ENCODE assay signal across 1 cellular context in the genomic region with DNA sequence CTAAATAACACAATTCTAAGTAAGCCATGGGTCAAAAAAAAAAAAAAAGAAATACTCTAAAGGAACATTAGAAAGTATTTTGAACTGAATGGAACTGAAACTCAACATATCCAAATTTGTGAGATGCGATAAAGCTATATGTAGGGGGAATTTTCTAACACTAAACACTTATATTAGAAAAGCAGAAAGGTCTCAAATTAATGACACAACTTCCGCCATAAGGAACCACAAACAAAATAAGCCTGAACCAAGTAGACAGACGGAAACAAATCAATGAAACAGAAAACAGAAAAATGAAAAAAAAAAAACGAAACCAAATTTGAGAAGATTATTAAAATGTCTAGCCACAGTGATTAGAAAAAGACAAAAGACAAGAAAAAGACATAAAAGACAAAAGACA.
TF ChIP-seq lines count a peak whose summit lies in the region.

No MANE protein-coding gene starts in this region.

TF ChIP-seq in GM12878, 131 proteins besides CTCF, POLR2A, EP300 and RAD21 (continued from another document):
- TF ChIP-seq SKIL (IDR thresholded peaks at IDR 0.05; ENCODE audit: low read depth, poor library complexity, severe bottlenecking): no peak
- no peak for TF ChIP-seq JUND (IDR thresholded peaks at IDR 0.05; ENCODE audit: low read depth, low read length)
- no peak for TF ChIP-seq SMC3 (IDR thresholded peaks at IDR 0.05; ENCODE audit: borderline replicate concordance, low read length)
- TF ChIP-seq KAT2A (conservative IDR thresholded peaks at IDR 0.05; ENCODE audit: control insufficient read depth, low read depth, low read length): no peak
- TF ChIP-seq JUNB (IDR thresholded peaks at IDR 0.05): no peak
- TF ChIP-seq ZNF384 (IDR thresholded peaks at IDR 0.05; ENCODE audit: borderline replicate concordance, low read depth, low read length): peak; percentile 65; the same call in 1 of the 2 replicates
- TF ChIP-seq IRF5 (IDR thresholded peaks at IDR 0.05; ENCODE audit: borderline replicate concordance): no peak
- TF ChIP-seq CHD2 (IDR thresholded peaks at IDR 0.05; ENCODE audit: borderline replicate concordance, low read depth, low read length): no peak
- no peak for TF ChIP-seq CEBPZ (IDR thresholded peaks at IDR 0.05; ENCODE audit: low read depth, low read length)
- TF ChIP-seq RCOR1 (conservative IDR thresholded peaks at IDR 0.05; ENCODE audit: low read depth, low read length): no peak
- TF ChIP-seq SUZ12 (IDR thresholded peaks at IDR 0.05; ENCODE audit: unreplicated experiment): no peak
- no peak for TF ChIP-seq MYB (IDR thresholded peaks at IDR 0.05; ENCODE audit: borderline replicate concordance, low read depth, low read length)
- TF ChIP-seq TBL1XR1 (IDR thresholded peaks at IDR 0.05; ENCODE audit: low read depth, low read length): no peak
- peak; percentile 53 for TF ChIP-seq ATF7 (IDR thresholded peaks at IDR 0.05; ENCODE audit: low read depth)
- TF ChIP-seq, protein P1, sequence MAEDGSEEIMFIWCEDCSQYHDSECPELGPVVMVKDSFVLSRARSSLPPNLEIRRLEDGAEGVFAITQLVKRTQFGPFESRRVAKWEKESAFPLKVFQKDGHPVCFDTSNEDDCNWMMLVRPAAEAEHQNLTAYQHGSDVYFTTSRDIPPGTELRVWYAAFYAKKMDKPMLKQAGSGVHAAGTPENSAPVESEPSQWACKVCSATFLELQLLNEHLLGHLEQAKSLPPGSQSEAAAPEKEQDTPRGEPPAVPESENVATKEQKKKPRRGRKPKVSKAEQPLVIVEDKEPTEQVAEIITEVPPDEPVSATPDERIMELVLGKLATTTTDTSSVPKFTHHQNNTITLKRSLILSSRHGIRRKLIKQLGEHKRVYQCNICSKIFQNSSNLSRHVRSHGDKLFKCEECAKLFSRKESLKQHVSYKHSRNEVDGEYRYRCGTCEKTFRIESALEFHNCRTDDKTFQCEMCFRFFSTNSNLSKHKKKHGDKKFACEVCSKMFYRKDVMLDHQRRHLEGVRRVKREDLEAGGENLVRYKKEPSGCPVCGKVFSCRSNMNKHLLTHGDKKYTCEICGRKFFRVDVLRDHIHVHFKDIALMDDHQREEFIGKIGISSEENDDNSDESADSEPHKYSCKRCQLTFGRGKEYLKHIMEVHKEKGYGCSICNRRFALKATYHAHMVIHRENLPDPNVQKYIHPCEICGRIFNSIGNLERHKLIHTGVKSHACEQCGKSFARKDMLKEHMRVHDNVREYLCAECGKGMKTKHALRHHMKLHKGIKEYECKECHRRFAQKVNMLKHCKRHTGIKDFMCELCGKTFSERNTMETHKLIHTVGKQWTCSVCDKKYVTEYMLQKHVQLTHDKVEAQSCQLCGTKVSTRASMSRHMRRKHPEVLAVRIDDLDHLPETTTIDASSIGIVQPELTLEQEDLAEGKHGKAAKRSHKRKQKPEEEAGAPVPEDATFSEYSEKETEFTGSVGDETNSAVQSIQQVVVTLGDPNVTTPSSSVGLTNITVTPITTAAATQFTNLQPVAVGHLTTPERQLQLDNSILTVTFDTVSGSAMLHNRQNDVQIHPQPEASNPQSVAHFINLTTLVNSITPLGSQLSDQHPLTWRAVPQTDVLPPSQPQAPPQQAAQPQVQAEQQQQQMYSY (CRISPR knock-in tag; IDR thresholded peaks at IDR 0.05): no peak
- TF ChIP-seq MTA2 (IDR thresholded peaks at IDR 0.05; ENCODE audit: low read depth): peak; percentile 47; the same call in 1 of the 2 replicates
- TF ChIP-seq SMAD5 (IDR thresholded peaks at IDR 0.05; ENCODE audit: low read depth): no peak
- no peak for TF ChIP-seq SMARCA5 (IDR thresholded peaks at IDR 0.05)
- TF ChIP-seq EED (IDR thresholded peaks at IDR 0.05; ENCODE audit: low read depth): no peak
